30 cellular contexts compared by ENCODE assay signal in the genomic region with DNA sequence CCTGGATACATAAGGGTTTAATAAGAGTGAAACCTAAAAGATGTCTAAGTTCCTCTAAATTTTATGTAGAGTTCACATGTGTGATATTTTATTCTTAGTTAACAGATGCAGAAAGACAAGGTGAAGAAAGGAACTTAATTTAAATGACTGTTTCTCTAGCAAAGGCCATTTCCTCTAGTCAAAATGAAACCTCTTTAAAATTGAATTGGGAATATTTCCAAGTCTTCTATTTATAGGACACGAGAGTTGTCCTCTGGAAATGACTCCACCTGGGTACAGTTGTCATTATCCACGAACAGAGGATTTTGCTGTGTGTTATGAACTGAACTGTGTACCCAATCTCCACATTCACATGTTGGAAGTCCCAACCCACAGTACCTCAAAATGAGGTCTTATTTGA.
"Had no signal": no experiment of that assay in that cellular context is flagged by ENCODE, and none has a peak within 500 bp of the region (broad histone marks: within the 10 kb centered on the region; RNA-seq: fewer than 3 reads in every experiment).

No MANE protein-coding gene starts in this region.

- H3K4me3 ChIP-seq: coronary artery, dorsolateral prefrontal cortex, esophagus muscularis mucosa, gastrocnemius medialis, heart left ventricle had no signal

- DNase-seq: activated B cell treated with CpG ODN at 0.5 μM for 24 hours; activated CD4-positive, alpha-beta T cell treated with anti-CD3 and anti-CD28 coated beads for 48 hours; activated CD4-positive, alpha-beta T cell treated with anti-CD3 and anti-CD28 coated beads, Interleukin-2, amount 50 U/mL, for 1 hour; activated CD4-positive, alpha-beta T cell treated with anti-CD3 and anti-CD28 coated beads, Interleukin-2, amount 50 U/mL, for 48 hours; activated CD8-positive, alpha-beta memory T cell treated with anti-CD3 and anti-CD28 coated beads for 24 hours; activated CD8-positive, alpha-beta T cell treated with anti-CD3 and anti-CD28 coated beads for 36 hours; activated effector memory CD4-positive, alpha-beta T cell treated with Interleukin-2 at 50 U/mL for 16 hours; activated gamma-delta T cell treated with Interleukin-2 at 50 U/mL for 16 hours; activated naive CD4-positive, alpha-beta T cell treated with anti-CD3 and anti-CD28 coated beads, Interleukin-2, amount 50 U/mL, for 16 hours; activated naive CD4-positive, alpha-beta T cell treated with Interleukin-2 at 50 U/mL for 16 hours; activated T-cell treated with anti-CD3 and anti-CD28 coated beads, Interleukin-2, amount 50 U/mL, for 4 hours; amniotic stem cell; anterior cingulate cortex; brain microvascular endothelial cell; dorsolateral prefrontal cortex; effector memory CD8-positive, alpha-beta T cell; erythroblast; gastrocnemius medialis; glutamatergic neuron; heart left ventricle; hypothalamus; T1000; WERI-Rb-1 had no signal

- H3K27ac ChIP-seq: brain microvascular endothelial cell, coronary artery, esophagus muscularis mucosa, foreskin keratinocyte, gastrocnemius medialis, heart left ventricle, WERI-Rb-1 had no signal

- FAIRE-seq: astrocyte, bronchial epithelial cell had no signal

- H3K27me3 ChIP-seq: brain microvascular endothelial cell, dorsolateral prefrontal cortex, esophagus muscularis mucosa, gastrocnemius medialis, heart left ventricle had no signal

- H3K36me3 ChIP-seq: brain microvascular endothelial cell, esophagus muscularis mucosa, gastrocnemius medialis, heart left ventricle, WERI-Rb-1 had no signal

- ATAC-seq: activated CD4-positive, CD25-positive, alpha-beta regulatory T cell treated with anti-CD3 and anti-CD28 coated beads, Interleukin-2, amount 50 U/mL, for 24 hours; activated CD8-positive, alpha-beta T cell treated with anti-CD3 and anti-CD28 coated beads for 36 hours; activated T-cell treated with anti-CD3 and anti-CD28 coated beads, Interleukin-2, amount 50 U/mL, for 4 hours; activated T-helper 17 cell treated with anti-CD3 and anti-CD28 coated beads, Interleukin-2, amount 50 U/mL, for 72 hours; effector memory CD8-positive, alpha-beta T cell; gastrocnemius medialis; heart left ventricle had no signal

- H3K9me3 ChIP-seq: gastrocnemius medialis had no signal

- H3K4me1 ChIP-seq: esophagus muscularis mucosa, gastrocnemius medialis, heart left ventricle had no signal
